ENCODE assay signal across 1 cellular context in the genomic region with DNA sequence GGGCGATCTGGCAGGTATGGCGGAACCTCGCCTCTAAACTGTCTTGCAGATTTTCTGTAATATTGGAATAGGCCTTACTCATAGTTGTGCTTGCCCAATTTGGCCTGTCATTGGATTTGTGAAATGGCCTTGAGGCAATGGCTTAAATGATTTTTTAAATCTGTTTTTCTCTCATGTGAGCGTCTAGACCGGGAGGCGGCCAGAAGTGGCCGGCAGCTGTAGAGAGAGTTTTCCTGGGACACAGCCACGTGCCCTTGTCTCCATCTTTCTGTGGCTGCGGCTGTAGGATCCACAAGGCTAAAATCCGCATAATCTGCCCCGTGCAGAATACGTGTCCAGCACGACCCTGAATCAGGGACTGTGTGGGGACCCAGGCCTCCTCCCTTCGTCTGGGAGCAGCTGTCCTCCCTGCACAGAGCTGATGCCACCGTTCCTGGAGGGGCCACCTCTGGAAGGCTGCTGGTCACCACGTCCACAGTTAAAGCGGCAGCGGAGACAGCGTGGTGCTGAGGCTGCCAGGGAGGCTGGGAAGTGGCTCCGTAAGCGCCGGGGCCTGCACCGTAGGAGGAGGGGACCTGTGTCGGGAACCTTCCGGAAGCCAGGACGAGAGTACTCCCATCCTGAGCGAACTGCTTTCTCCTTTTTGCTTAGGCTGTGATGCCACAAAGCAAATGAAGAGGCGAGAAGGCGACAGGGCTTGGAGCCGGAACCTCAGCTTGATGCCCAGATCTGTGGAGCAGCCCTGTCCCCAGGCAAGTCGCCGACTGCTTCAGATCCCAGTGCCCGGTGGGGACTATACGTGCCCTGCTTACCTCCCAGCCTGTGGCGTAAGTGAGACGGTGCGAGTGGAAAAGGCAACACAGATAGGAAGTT.
TF ChIP-seq lines count a peak whose summit lies in the region.

No MANE protein-coding gene starts in this region.

TF ChIP-seq in H1, 55 proteins besides CTCF, POLR2A, EP300 and RAD21:
- TF ChIP-seq SIX5 (IDR thresholded peaks at IDR 0.05; ENCODE audit: low read depth, low read length) = no peak
- no peak for TF ChIP-seq BRCA1 (IDR thresholded peaks at IDR 0.05; ENCODE audit: low read depth, low read length)
- TF ChIP-seq TAF1 (IDR thresholded peaks at IDR 0.05; ENCODE audit: low read depth, low read length) = no peak
- no peak for TF ChIP-seq GABPA (IDR thresholded peaks at IDR 0.05; ENCODE audit: borderline replicate concordance, insufficient read depth, low read length)
- TF ChIP-seq CHD2 (IDR thresholded peaks at IDR 0.05; ENCODE audit: low read length) = no peak
- TF ChIP-seq, protein P1, sequence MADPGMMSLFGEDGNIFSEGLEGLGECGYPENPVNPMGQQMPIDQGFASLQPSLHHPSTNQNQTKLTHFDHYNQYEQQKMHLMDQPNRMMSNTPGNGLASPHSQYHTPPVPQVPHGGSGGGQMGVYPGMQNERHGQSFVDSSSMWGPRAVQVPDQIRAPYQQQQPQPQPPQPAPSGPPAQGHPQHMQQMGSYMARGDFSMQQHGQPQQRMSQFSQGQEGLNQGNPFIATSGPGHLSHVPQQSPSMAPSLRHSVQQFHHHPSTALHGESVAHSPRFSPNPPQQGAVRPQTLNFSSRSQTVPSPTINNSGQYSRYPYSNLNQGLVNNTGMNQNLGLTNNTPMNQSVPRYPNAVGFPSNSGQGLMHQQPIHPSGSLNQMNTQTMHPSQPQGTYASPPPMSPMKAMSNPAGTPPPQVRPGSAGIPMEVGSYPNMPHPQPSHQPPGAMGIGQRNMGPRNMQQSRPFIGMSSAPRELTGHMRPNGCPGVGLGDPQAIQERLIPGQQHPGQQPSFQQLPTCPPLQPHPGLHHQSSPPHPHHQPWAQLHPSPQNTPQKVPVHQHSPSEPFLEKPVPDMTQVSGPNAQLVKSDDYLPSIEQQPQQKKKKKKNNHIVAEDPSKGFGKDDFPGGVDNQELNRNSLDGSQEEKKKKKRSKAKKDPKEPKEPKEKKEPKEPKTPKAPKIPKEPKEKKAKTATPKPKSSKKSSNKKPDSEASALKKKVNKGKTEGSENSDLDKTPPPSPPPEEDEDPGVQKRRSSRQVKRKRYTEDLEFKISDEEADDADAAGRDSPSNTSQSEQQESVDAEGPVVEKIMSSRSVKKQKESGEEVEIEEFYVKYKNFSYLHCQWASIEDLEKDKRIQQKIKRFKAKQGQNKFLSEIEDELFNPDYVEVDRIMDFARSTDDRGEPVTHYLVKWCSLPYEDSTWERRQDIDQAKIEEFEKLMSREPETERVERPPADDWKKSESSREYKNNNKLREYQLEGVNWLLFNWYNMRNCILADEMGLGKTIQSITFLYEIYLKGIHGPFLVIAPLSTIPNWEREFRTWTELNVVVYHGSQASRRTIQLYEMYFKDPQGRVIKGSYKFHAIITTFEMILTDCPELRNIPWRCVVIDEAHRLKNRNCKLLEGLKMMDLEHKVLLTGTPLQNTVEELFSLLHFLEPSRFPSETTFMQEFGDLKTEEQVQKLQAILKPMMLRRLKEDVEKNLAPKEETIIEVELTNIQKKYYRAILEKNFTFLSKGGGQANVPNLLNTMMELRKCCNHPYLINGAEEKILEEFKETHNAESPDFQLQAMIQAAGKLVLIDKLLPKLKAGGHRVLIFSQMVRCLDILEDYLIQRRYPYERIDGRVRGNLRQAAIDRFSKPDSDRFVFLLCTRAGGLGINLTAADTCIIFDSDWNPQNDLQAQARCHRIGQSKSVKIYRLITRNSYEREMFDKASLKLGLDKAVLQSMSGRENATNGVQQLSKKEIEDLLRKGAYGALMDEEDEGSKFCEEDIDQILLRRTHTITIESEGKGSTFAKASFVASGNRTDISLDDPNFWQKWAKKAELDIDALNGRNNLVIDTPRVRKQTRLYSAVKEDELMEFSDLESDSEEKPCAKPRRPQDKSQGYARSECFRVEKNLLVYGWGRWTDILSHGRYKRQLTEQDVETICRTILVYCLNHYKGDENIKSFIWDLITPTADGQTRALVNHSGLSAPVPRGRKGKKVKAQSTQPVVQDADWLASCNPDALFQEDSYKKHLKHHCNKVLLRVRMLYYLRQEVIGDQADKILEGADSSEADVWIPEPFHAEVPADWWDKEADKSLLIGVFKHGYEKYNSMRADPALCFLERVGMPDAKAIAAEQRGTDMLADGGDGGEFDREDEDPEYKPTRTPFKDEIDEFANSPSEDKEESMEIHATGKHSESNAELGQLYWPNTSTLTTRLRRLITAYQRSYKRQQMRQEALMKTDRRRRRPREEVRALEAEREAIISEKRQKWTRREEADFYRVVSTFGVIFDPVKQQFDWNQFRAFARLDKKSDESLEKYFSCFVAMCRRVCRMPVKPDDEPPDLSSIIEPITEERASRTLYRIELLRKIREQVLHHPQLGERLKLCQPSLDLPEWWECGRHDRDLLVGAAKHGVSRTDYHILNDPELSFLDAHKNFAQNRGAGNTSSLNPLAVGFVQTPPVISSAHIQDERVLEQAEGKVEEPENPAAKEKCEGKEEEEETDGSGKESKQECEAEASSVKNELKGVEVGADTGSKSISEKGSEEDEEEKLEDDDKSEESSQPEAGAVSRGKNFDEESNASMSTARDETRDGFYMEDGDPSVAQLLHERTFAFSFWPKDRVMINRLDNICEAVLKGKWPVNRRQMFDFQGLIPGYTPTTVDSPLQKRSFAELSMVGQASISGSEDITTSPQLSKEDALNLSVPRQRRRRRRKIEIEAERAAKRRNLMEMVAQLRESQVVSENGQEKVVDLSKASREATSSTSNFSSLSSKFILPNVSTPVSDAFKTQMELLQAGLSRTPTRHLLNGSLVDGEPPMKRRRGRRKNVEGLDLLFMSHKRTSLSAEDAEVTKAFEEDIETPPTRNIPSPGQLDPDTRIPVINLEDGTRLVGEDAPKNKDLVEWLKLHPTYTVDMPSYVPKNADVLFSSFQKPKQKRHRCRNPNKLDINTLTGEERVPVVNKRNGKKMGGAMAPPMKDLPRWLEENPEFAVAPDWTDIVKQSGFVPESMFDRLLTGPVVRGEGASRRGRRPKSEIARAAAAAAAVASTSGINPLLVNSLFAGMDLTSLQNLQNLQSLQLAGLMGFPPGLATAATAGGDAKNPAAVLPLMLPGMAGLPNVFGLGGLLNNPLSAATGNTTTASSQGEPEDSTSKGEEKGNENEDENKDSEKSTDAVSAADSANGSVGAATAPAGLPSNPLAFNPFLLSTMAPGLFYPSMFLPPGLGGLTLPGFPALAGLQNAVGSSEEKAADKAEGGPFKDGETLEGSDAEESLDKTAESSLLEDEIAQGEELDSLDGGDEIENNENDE (IDR thresholded peaks at IDR 0.05; ENCODE audit: insufficient replicate concordance, low read length) = no peak
- TF ChIP-seq KDM4A (IDR thresholded peaks at IDR 0.05; ENCODE audit: low read depth, low read length, severe bottlenecking) = no peak
